21 cellular contexts compared by ENCODE assay signal in the genomic region with DNA sequence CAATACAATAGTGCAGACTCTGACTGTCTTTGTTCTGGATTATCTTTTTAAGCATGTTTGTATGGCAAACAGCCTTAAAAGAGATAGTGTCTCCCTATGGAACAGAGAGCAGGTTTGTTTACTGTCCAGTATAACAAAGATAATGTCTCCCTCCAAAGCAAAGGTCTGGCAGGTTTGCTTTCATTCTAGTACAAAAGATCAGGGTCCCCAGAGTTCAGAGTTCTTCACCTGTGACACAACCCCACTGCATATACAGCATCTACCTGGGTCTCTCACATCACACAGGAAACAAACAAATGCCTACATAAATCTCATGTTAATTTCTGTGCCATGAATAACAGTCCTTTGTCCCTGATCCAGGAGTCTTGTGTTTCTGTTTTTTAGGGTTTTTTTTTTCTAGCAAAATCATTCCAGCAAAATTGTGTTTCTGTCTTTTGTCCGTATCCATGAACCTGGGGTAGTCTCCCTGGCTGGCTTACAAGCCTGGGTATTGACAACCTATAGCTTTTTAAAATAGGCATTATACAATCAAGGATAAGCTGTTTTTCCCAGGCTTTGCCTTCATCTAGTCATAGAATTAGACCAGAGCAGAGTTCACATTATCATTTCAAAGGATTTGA.
"Had no signal": no experiment of that assay in that cellular context is flagged by ENCODE, and none has a peak within 500 bp of the region (broad histone marks: within the 10 kb centered on the region; RNA-seq: fewer than 3 reads in every experiment).

No MANE protein-coding gene starts in this region.

- H3K4me2 ChIP-seq: hepatocyte had no signal

- H3K27me3 ChIP-seq: gastrocnemius medialis, heart left ventricle, hepatocyte, spleen, transverse colon, vagina had no signal

- H2AFZ ChIP-seq: hepatocyte, parathyroid adenoma had no signal

- DNase-seq: cortex of kidney; effector memory CD8-positive, alpha-beta T cell; foreskin fibroblast; gastrocnemius medialis; heart left ventricle; kidney; mucosa of descending colon; naive B cell; psoas muscle; right cardiac atrium; spleen; stimulated activated CD4-positive, alpha-beta T cell treated with anti-CD3 and anti-CD28 coated beads, Interleukin-4, amount 100 ng/mL, for 4 hours; stimulated activated naive B cell treated with anti-CD40 and anti-IgM and Interleukin-4, amounts not matched to agents 10 μg/mL and 1 μg/mL and 100 μg/mL, for 72 hours; transverse colon had no signal

- H3K9me3 ChIP-seq: gastrocnemius medialis, heart left ventricle, mucosa of descending colon, psoas muscle, spleen, transverse colon, vagina had no signal

- H3K9ac ChIP-seq: parathyroid adenoma had no signal

- ATAC-seq: effector memory CD8-positive, alpha-beta T cell; gastrocnemius medialis; heart left ventricle; left lobe of liver; mucosa of descending colon; natural killer cell treated with Interleukin-12 subunit alpha and Interleukin-12 subunit beta and Interleukin-15 and Interleukin-18, amount 100 ng/mL, for 72 hours; psoas muscle; right cardiac atrium; stimulated activated naive B cell treated with anti-CD40 and anti-IgM and Interleukin-4, amounts not matched to agents 10 μg/mL and 1 μg/mL and 100 μg/mL, for 72 hours had no signal

- H3K4me1 ChIP-seq: gastrocnemius medialis, heart left ventricle, parathyroid adenoma, psoas muscle, spleen, transverse colon, vagina had no signal

- H3K4me3 ChIP-seq: gastrocnemius medialis, heart left ventricle, hepatocyte, lung, mucosa of descending colon, psoas muscle, skin epidermis, spleen, transverse colon, vagina had no signal

- H3K27ac ChIP-seq: gastrocnemius medialis, heart left ventricle, hepatocyte, parathyroid adenoma, psoas muscle, skin epidermis, spleen, transverse colon, vagina had no signal

- H3K79me2 ChIP-seq: hepatocyte, parathyroid adenoma had no signal

- H3K36me3 ChIP-seq: gastrocnemius medialis, heart left ventricle, spleen, transverse colon, vagina had no signal
